Comparison of ENCODE assay signal across 6 cellular contexts in genomic region chr9:114128759-114129158, GRCh38. TPM values are rescaled to one million over a fixed set of nuclear protein-coding genes. Genes with fewer than 3 reads are reported as not detected.
"Had no signal": no experiment of that assay in that cellular context is flagged by ENCODE, and none has a peak within 500 bp of the region (broad histone marks: within the 10 kb centered on the region; RNA-seq: fewer than 3 reads in every experiment).

No MANE protein-coding gene starts in this region.

RNA-seq across cellular contexts. Expression of gene COL27A1, which starts 26.6 kb away (rescaled TPM):
- total RNA-seq: OCI-LY7 had no signal

RNA-seq across cellular contexts. Expression of gene KIF12, which starts 29.7 kb away (rescaled TPM):
- total RNA-seq: OCI-LY7, PC-9, Right ventricle myocardium inferior, Right ventricle myocardium superior, SJCRH30 had no signal

RNA-seq across cellular contexts. Expression of gene AMBP, which starts 50.7 kb away (rescaled TPM):
- total RNA-seq: OCI-LY7, PC-9, Right ventricle myocardium inferior, SK-MEL-5 had no signal
